Comparison of ENCODE assay signal across 23 cellular contexts in genomic region chr7:71772783-71773182, GRCh38.
"Had no signal": no experiment of that assay in that cellular context is flagged by ENCODE, and none has a peak within 500 bp of the region (broad histone marks: within the 10 kb centered on the region; RNA-seq: fewer than 3 reads in every experiment).

No MANE protein-coding gene starts in this region.

- H3K36me3 Mint-ChIP-seq: immature natural killer cell, mesothelial cell of epicardium, naive B cell had no signal

- ATAC-seq: foreskin keratinocyte, gastroesophageal sphincter, heart left ventricle, left colon, left lung, left ventricle myocardium superior, lower lobe of right lung, mucosa of descending colon had no signal

- H3K4me3 ChIP-seq: coronary artery, dorsolateral prefrontal cortex, esophagus muscularis mucosa, gastroesophageal sphincter, heart left ventricle, hepatocyte, left lung, lower lobe of right lung, mucosa of descending colon had no signal

- H3K4me3 Mint-ChIP-seq: immature natural killer cell, mesothelial cell of epicardium, naive B cell had no signal

- H3K36me3 ChIP-seq: esophagus muscularis mucosa, gastroesophageal sphincter, heart left ventricle, left lung, lower lobe of right lung had no signal

- H3K9me3 ChIP-seq: esophagus muscularis mucosa, gastroesophageal sphincter, heart left ventricle, left lung, lower lobe of right lung had no signal

- H3K9me3 Mint-ChIP-seq: mesothelial cell of epicardium had no signal

- H2AFZ ChIP-seq: hepatocyte had no signal

- H3K79me2 ChIP-seq: hepatocyte had no signal

- H3K27me3 Mint-ChIP-seq: naive B cell had no signal

- H3K27me3 ChIP-seq: foreskin keratinocyte, hepatocyte had no signal

- H3K4me2 ChIP-seq: hepatocyte had no signal

- H3K4me1 Mint-ChIP-seq: immature natural killer cell, naive B cell had no signal

- H3K27ac Mint-ChIP-seq: immature natural killer cell, mesothelial cell of epicardium, naive B cell had no signal

- DNase-seq: dermis blood vessel endothelial cell; dorsolateral prefrontal cortex; effector CD4-positive, alpha-beta T cell; effector memory CD4-positive, alpha-beta T cell; foreskin keratinocyte; heart left ventricle; hypothalamus; immature natural killer cell; islet precursor cell; kidney; kidney glomerular epithelial cell; left colon; left lung; left ventricle myocardium superior; lower lobe of right lung; mesenchymal stem cell; mucosa of descending colon; naive B cell had no signal

- H3K27ac ChIP-seq: coronary artery, dorsolateral prefrontal cortex, esophagus muscularis mucosa, foreskin keratinocyte, gastroesophageal sphincter, heart left ventricle, hepatocyte, left lung, lower lobe of right lung had no signal

- H3K4me1 ChIP-seq: esophagus muscularis mucosa, foreskin keratinocyte, gastroesophageal sphincter, heart left ventricle, left lung, lower lobe of right lung had no signal
